In genomic region chr16:67242138-67242730, GRCh38 we compare ENCODE assay signal across 9 cellular contexts. TPM values are rescaled to one million over a fixed set of nuclear protein-coding genes. Genes with fewer than 3 reads are reported as not detected.
DNase-seq lines count a peak whose midpoint lies in the region; ATAC-seq and TF ChIP-seq lines count a peak whose summit lies in the region.
"Had no signal": no experiment of that assay in that cellular context is flagged by ENCODE, and none has a peak within 500 bp of the region (broad histone marks: within the 10 kb centered on the region; RNA-seq: fewer than 3 reads in every experiment).

No MANE protein-coding gene starts in this region.

- 72 to 90% (median 86%) methylated on average over 4 of the region's 4 CpGs for WGBS in stomach, 5 donors
- 83 to 84% methylated on average over 4 of the region's 4 CpGs for WGBS in lower leg skin, 2 donors

- peaks cover 22 to 26% (median 25%) of the 10 kb centered on the region in 4 donors for H3K36me3 ChIP-seq in stomach

- no peaks in the 10 kb centered on the region for H3K9me3 Mint-ChIP-seq in HFFc6
- no peaks in the 10 kb centered on the region for H3K9me3 Mint-ChIP-seq in activated naive CD8-positive, alpha-beta T cell (ENCODE audit: low read depth)
- no peaks in the 10 kb centered on the region for H3K9me3 Mint-ChIP-seq in immature natural killer cell
- H3K9me3 Mint-ChIP-seq: neural crest cell had no signal

- intact Hi-C loops in stomach (cut with DNase I; ENCODE audit: low total_unique reads), result no loop called here
- intact Hi-C loops in lower leg skin (cut with DNase I; ENCODE audit: low total_unique reads), result no loop called here

- peak overlapping the region; percentile 36 for H3K4me3 Mint-ChIP-seq in HFFc6
- no peak overlapping the region for H3K4me3 Mint-ChIP-seq in activated naive CD8-positive, alpha-beta T cell
- H3K4me3 Mint-ChIP-seq in immature natural killer cell, result no peak overlapping the region

- H3K36me3 Mint-ChIP-seq in HFFc6 (ENCODE audit: low read depth) (peaks cover 15% of the 10 kb centered on the region), immature natural killer cell (peaks cover 0 to 12% (median 0%) of the 10 kb centered on the region in 3 donors)
- no peaks in the 10 kb centered on the region for H3K36me3 Mint-ChIP-seq in activated naive CD8-positive, alpha-beta T cell

- H3K27me3 Mint-ChIP-seq in HFFc6 (ENCODE audit: insufficient read depth), result peaks cover 6% of the 10 kb centered on the region
- H3K27me3 Mint-ChIP-seq in activated naive CD8-positive, alpha-beta T cell, result no peaks in the 10 kb centered on the region
- H3K27me3 Mint-ChIP-seq in immature natural killer cell (ENCODE audit: low read depth in 3 of 3), result peaks cover 2% of the 10 kb centered on the region in 3 donors

- peaks cover 56% of the 10 kb centered on the region for H3K4me1 Mint-ChIP-seq in HFFc6 (ENCODE audit: low read depth)
- peaks cover 25% of the 10 kb centered on the region for H3K4me1 Mint-ChIP-seq in activated naive CD8-positive, alpha-beta T cell (ENCODE audit: low read depth)
- peaks cover 39 to 40% of the 10 kb centered on the region in 2 donors for H3K4me1 Mint-ChIP-seq in immature natural killer cell

- H3K27ac Mint-ChIP-seq in HFFc6 (peak overlapping the region; percentile 99), immature natural killer cell (peak overlapping the region; percentile 32 to 71 (median 56))
- H3K27ac Mint-ChIP-seq in activated naive CD8-positive, alpha-beta T cell, result peak overlapping the region; percentile 3

- no peak for ATAC-seq in GM18907 (IDR thresholded peaks at IDR 0.05; ENCODE audit: unreplicated experiment)

- peaks cover 45 to 76% (median 61%) of the 10 kb centered on the region in 4 donors for H3K4me1 ChIP-seq in stomach

- H3K27me3 ChIP-seq in stomach, result no peaks in the 10 kb centered on the region

- no peak for TF ChIP-seq POLR2A in stomach (IDR thresholded peaks at IDR 0.05)
- TF ChIP-seq POLR2A in lower leg skin (IDR thresholded peaks at IDR 0.05), result no peak

- DNase-seq in HFFc6 (no peak), immature natural killer cell (no peak), stomach (no peak), lower leg skin (ENCODE audit: low spot score in 2 of 2) (no peak), ureter (ENCODE audit: low spot score) (no peak)
- DNase-seq: NCI-H187 had no signal

- no peaks in the 10 kb centered on the region for H3K9me3 ChIP-seq in stomach

- no peak for TF ChIP-seq CTCF in HFFc6 (IDR thresholded peaks at IDR 0.05)
- TF ChIP-seq CTCF in stomach (IDR thresholded peaks at IDR 0.05), result no peak
- no peak for TF ChIP-seq CTCF in lower leg skin (IDR thresholded peaks at IDR 0.05)

- no peak for TF ChIP-seq EP300 in stomach (IDR thresholded peaks at IDR 0.05)

- H3K4me3 ChIP-seq in stomach (no peak overlapping the region), lower leg skin (ENCODE audit: low read depth, poor library complexity, severe bottlenecking) (no peak overlapping the region)

- H3K27ac ChIP-seq in stomach, result peak overlapping the region; percentile 13 to 95 (median 87)

RNA-seq across cellular contexts. Expression of gene FHOD1, which starts 5.0 kb away (rescaled TPM):
- 10 to 100 TPM; 46.3 to 55.9 (median 51.1) TPM for total RNA-seq in HFFc6 (2021; fragmentation: NEBNext Ultra II Directional; extraction: Animal tissue kit (Norgen Biotek cat#: 25700))
- 1 to 10 TPM; 3.5 to 8.2 (median 4.8) TPM for polyA plus RNA-seq in immature natural killer cell
- total RNA-seq in stomach, result 100 to 1,000 TPM in 1 of 5 donors, 10 to 100 TPM in 3, 1 to 10 TPM in 1; 6.1 to 101 (median 25.9) TPM
- 10 to 100 TPM; 12.8 to 19.2 (median 15.7) TPM for polyA plus RNA-seq in stomach
- 10 to 100 TPM in 1 of 4 donors, 1 to 10 TPM in 3; 6.3 to 15.6 (median 8.4) TPM for total RNA-seq in lower leg skin
- 19.1 TPM for total RNA-seq in ureter

RNA-seq across cellular contexts. Expression of gene SLC9A5, which starts 6.5 kb away (rescaled TPM):
- 1 to 10 TPM; 3.3 to 4.2 (median 3.7) TPM for total RNA-seq in HFFc6 (2021; fragmentation: NEBNext Ultra II Directional; extraction: Animal tissue kit (Norgen Biotek cat#: 25700))
- polyA plus RNA-seq in immature natural killer cell, result under 1 TPM in 1 of 3 donors, not detected in 2; 0.46 TPM
- 1 to 10 TPM in 2 of 5 donors, under 1 TPM in 2, not detected in 1; 0.89 to 5.3 (median 2.6) TPM for total RNA-seq in stomach
- polyA plus RNA-seq in stomach, result under 1 TPM; 0.19 to 0.43 (median 0.31) TPM
- under 1 TPM; 0.04 to 0.83 (median 0.64) TPM for total RNA-seq in lower leg skin
- 0.86 TPM for total RNA-seq in ureter

RNA-seq across cellular contexts. Expression of gene TMEM208, which starts 15.3 kb away (rescaled TPM):
- 10 to 100 TPM; 50.9 to 67.8 (median 58.4) TPM for total RNA-seq in HFFc6 (2021; fragmentation: NEBNext Ultra II Directional; extraction: Animal tissue kit (Norgen Biotek cat#: 25700))
- 100 to 1,000 TPM; 104 to 154 (median 107) TPM for polyA plus RNA-seq in immature natural killer cell
- 100 to 1,000 TPM in 1 of 5 donors, 10 to 100 TPM in 3, 1 to 10 TPM in 1; 8.7 to 126 (median 46.4) TPM for total RNA-seq in stomach
- 100 to 1,000 TPM in 1 of 3 donors, 10 to 100 TPM in 2; 39.6 to 141 (median 89.2) TPM for polyA plus RNA-seq in stomach
- total RNA-seq in lower leg skin, result 10 to 100 TPM; 20.8 to 40.3 (median 31.0) TPM
- total RNA-seq in ureter, result 30.9 TPM

RNA-seq across cellular contexts. Expression of gene PLEKHG4, which starts 37.1 kb away (rescaled TPM):
- 10 to 100 TPM in 5 of 6 experiments, 1 to 10 TPM in 1; 8.6 to 14.1 (median 13.0) TPM for total RNA-seq in HFFc6 (2021; fragmentation: NEBNext Ultra II Directional; extraction: Animal tissue kit (Norgen Biotek cat#: 25700))
- polyA plus RNA-seq in immature natural killer cell (1 to 10 TPM; 3.7 to 8.1 (median 5.3) TPM), stomach (1 to 10 TPM; 2.5 to 10.0 (median 3.1) TPM)
- total RNA-seq in stomach (10 to 100 TPM in 2 of 5 donors, 1 to 10 TPM in 3; 2.3 to 57.1 (median 8.1) TPM), lower leg skin (10 to 100 TPM; 16.6 to 28.0 (median 21.2) TPM), ureter (10.3 TPM)

RNA-seq across cellular contexts. Expression of gene ELMO3, which starts 43.3 kb away (rescaled TPM):
- 1 to 10 TPM in 3 of 6 experiments, under 1 TPM in 3; 0.79 to 1.3 (median 1.1) TPM for total RNA-seq in HFFc6 (2021; fragmentation: NEBNext Ultra II Directional; extraction: Animal tissue kit (Norgen Biotek cat#: 25700))
- polyA plus RNA-seq in immature natural killer cell (not detected), stomach (10 to 100 TPM; 20.4 to 44.6 (median 37.1) TPM)
- total RNA-seq in stomach (100 to 1,000 TPM in 2 of 5 donors, 10 to 100 TPM in 3; 11.6 to 133 (median 57.2) TPM), lower leg skin (10 to 100 TPM; 37.2 to 62.2 (median 51.6) TPM), ureter (23.5 TPM)

Comparison
In these comparisons a context has a peak if more than half of its experiments do, and no peak if none do; other contexts are left out.
1. H3K27ac Mint-ChIP-seq: peak in every context shown above with its lines; median percentile 99 in HFFc6; 56 in immature natural killer cell; 3 in activated naive CD8-positive, alpha-beta T cell.